In genomic region chr1:91836307-91837056, GRCh38 we compare ENCODE assay signal across 23 cellular contexts. TPM values are rescaled to one million over a fixed set of nuclear protein-coding genes. Genes with fewer than 3 reads are reported as not detected.
DNase-seq lines count a peak whose midpoint lies in the region; ATAC-seq and TF ChIP-seq lines count a peak whose summit lies in the region.
"Had no signal": no experiment of that assay in that cellular context is flagged by ENCODE, and none has a peak within 500 bp of the region (broad histone marks: within the 10 kb centered on the region; RNA-seq: fewer than 3 reads in every experiment).

No MANE protein-coding gene starts in this region.

- no peak for ATAC-seq in omental fat pad (ENCODE audit: low FRiP score)
- ATAC-seq: body of pancreas; CD8-positive, alpha-beta T cell; foreskin keratinocyte had no signal

- H3K27me3 Mint-ChIP-seq in type B pancreatic cell: no peaks in the 10 kb centered on the region

- DNase-seq in NCI-H524 (lab: John Stamatoyannopoulos, UW) (peak; percentile 4 to 21), NCI-H524 treated with DMSO at 0.1 percent for 48 hours (lab: John Stamatoyannopoulos, UW) (no peak), NCI-H460 (ENCODE audit: extremely low read depth, low read depth) (peak; percentile 26), left ventricle myocardium inferior (no peak), type B pancreatic cell (ENCODE audit: extremely low spot score, unreplicated experiment) (no peak), omental fat pad (ENCODE audit: low spot score) (no peak), C1 segment of cervical spinal cord (lab: John Stamatoyannopoulos, UW) (no peak), OCI-M2 (lab: John Stamatoyannopoulos, UW; ENCODE audit: unreplicated experiment) (no peak)
- DNase-seq: activated CD4-positive, alpha-beta T cell treated with anti-CD3 and anti-CD28 coated beads, Interleukin-2, amount 10 ng/mL, durations not matched to agents 24 days and 14 days; body of pancreas; CD8-positive, alpha-beta T cell; colonic mucosa; foreskin keratinocyte; KG1; kidney; mesenchymal stem cell; MV-4-11; NCI-H2171; nephron progenitor cell; SHP77; substantia nigra had no signal

- no peaks in the 10 kb centered on the region for H3K9me3 ChIP-seq in left ventricle myocardium inferior (replicated peaks)
- H3K9me3 ChIP-seq: body of pancreas, colonic mucosa, prostate gland had no signal

- no peaks in the 10 kb centered on the region for H3K9me3 Mint-ChIP-seq in type B pancreatic cell
- H3K9me3 Mint-ChIP-seq: activated CD4-positive, alpha-beta T cell treated with anti-CD3 and anti-CD28 coated beads, Interleukin-2, amount 10 ng/mL, durations not matched to agents 24 days and 14 days; activated T-helper 2 cell treated with anti-CD3 and anti-CD28 coated beads, Interferon-gamma antibody, Interleukin-2, Interleukin-4, amounts not matched to agents 10 μg/mL and 5 μg/mL and 100 μg/mL, durations not matched to agents 14 hours and 24 hours and 36 hours; CD8-positive, alpha-beta T cell; nephron progenitor cell had no signal

- H3K27ac Mint-ChIP-seq in type B pancreatic cell: no peak overlapping the region
- H3K27ac Mint-ChIP-seq: activated CD4-positive, alpha-beta T cell treated with anti-CD3 and anti-CD28 coated beads, Interleukin-2, amount 10 ng/mL, durations not matched to agents 24 days and 14 days; activated T-helper 2 cell treated with anti-CD3 and anti-CD28 coated beads, Interferon-gamma antibody, Interleukin-2, Interleukin-4, amounts not matched to agents 10 μg/mL and 5 μg/mL and 100 μg/mL, durations not matched to agents 14 hours and 24 hours and 36 hours; CD8-positive, alpha-beta T cell; nephron progenitor cell had no signal

- peaks cover 36% of the 10 kb centered on the region for H3K4me1 ChIP-seq in left ventricle myocardium inferior
- H3K4me1 ChIP-seq: colonic mucosa, prostate gland had no signal

- H3K4me3 Mint-ChIP-seq in type B pancreatic cell: no peak overlapping the region
- H3K4me3 Mint-ChIP-seq: activated CD4-positive, alpha-beta T cell treated with anti-CD3 and anti-CD28 coated beads, Interleukin-2, amount 10 ng/mL, durations not matched to agents 24 days and 14 days; CD8-positive, alpha-beta T cell; nephron progenitor cell had no signal

- no peaks in the 10 kb centered on the region for H3K36me3 Mint-ChIP-seq in type B pancreatic cell

- H3K27ac ChIP-seq in left ventricle myocardium inferior (replicated peaks): peak overlapping the region; percentile 40
- H3K27ac ChIP-seq: body of pancreas, colonic mucosa, foreskin keratinocyte, prostate gland had no signal

- no peaks in the 10 kb centered on the region for H3K27me3 ChIP-seq in left ventricle myocardium inferior (ENCODE audit: low read depth)
- H3K27me3 ChIP-seq: body of pancreas, colonic mucosa, foreskin keratinocyte had no signal

- H3K36me3 ChIP-seq in left ventricle myocardium inferior: no peaks in the 10 kb centered on the region
- H3K36me3 ChIP-seq: colonic mucosa, prostate gland had no signal

- H3K4me1 Mint-ChIP-seq in type B pancreatic cell (ENCODE audit: unreplicated experiment): peaks cover 6% of the 10 kb centered on the region

- intact Hi-C loops in left ventricle myocardium inferior (cut with micrococcal nuclease): no loop called here

- no peak overlapping the region for H3K4me3 ChIP-seq in left ventricle myocardium inferior
- H3K4me3 ChIP-seq: body of pancreas, colonic mucosa, prostate gland had no signal

- peak; percentile 39 for TF ChIP-seq CTCF in left ventricle myocardium inferior (IDR thresholded peaks at IDR 0.05; ENCODE audit: borderline replicate concordance)
- TF ChIP-seq CTCF in type B pancreatic cell (conservative IDR thresholded peaks at IDR 0.05): peak; percentile 48
- TF ChIP-seq CTCF in omental fat pad (IDR thresholded peaks at IDR 0.05): no peak

RNA-seq across cellular contexts. Expression of gene TGFBR3, which starts 49.5 kb away (rescaled TPM):
- 10.0 and 11.3 TPM in 2 replicates for total RNA-seq in NCI-H460 (2014; rRNA removed; shearing (Covaris generic))
- 2.9 and 5.0 TPM in 2 replicates for polyA plus RNA-seq in NCI-H460 (2014; cell fraction: nucleus; rRNA removed)
- total RNA-seq in left ventricle myocardium inferior (24.6 TPM), type B pancreatic cell (ENCODE audit: low replicate concordance) (22.2 and 33.5 TPM in 2 replicates), omental fat pad (100 to 1,000 TPM; 104 to 267 (median 196) TPM)

Comparison
In these comparisons a context has a peak if more than half of its experiments do, and no peak if none do; other contexts are left out.
1. DNase-seq: peak in NCI-H524 (2 of 2) and NCI-H460 (single experiment); none in NCI-H524 treated with DMSO at 0.1 percent for 48 hours (single experiment), left ventricle myocardium inferior (single experiment), type B pancreatic cell (single experiment), omental fat pad (single experiment), C1 segment of cervical spinal cord (0 of 14) and OCI-M2 (single experiment).
2. CTCF ChIP-seq: peak in left ventricle myocardium inferior (single experiment) and type B pancreatic cell (single experiment); none in omental fat pad (0 of 3).